ENCODE assay signal across 8 cellular contexts in the genomic region with DNA sequence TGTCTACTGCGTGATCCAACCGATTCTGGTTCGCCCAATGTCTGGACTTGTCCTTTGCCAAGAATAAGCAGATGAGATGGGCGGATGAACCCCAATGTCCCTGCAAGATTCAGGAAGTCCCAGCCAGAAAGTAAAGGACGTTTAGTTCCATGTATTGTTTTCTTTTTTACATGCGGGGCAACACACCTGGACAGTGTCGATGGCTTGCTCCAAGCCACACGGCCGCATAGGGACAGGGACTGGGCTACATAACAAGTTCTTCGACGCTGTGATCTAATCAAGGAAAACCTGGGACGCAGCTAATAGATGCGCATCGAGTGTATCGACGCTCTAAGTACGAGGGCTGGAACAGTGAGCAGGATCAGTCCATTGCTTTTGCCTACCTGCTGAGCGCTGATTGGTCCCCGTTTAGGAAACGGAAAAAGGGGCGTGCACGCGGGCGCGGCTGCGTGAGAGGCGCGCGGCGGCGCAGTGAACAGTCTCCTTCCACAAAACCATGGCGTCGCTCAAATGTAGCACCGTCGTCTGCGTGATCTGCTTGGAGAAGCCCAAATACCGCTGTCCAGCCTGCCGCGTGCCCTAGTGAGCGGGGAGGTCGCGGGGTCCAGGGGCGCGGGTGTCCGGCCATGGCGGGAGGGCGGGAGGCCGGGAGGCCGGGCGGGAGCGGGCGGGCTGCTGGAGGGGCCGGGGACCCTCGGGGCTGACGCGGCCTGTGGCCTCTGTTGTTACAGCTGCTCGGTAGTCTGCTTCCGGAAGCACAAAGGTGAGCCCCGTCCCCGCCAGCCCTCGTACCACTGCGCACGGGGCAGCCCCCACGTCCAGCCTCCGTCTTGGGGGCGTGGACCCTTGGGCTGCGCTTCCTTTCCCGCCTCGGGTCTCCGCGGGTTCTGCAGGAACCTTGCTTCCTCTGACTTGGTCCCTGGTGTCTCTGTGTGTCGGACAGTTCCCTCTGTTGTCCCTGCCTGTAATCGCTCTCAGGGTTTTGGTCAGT. TPM values are rescaled to one million over a fixed set of nuclear protein-coding genes. Genes with fewer than 3 reads are reported as not detected.
DNase-seq lines count a peak whose midpoint lies in the region; ATAC-seq and TF ChIP-seq lines count a peak whose summit lies in the region.

Gene ZNHIT3, plus strand, starts transcription at position 478 of the 991 bp plus-strand sequence. Its CDS starts 19 bp downstream, at position 497.

- TF ChIP-seq CTCF in SK-N-SH (IDR thresholded peaks at IDR 0.05), result no peak
- TF ChIP-seq CTCF in suprapubic skin (IDR thresholded peaks at IDR 0.05), result no peak

- TF ChIP-seq EP300 in SK-N-SH (IDR thresholded peaks at IDR 0.05; ENCODE audit: borderline replicate concordance in 1 of 2, low read depth in 1 of 2, low read length in 1 of 2), result no peak
- TF ChIP-seq EP300 in suprapubic skin (IDR thresholded peaks at IDR 0.05), result peak; percentile 8

- H3K9ac ChIP-seq in SK-N-SH, result peak within 1 kb of the TSS; percentile 75

- H3K9me3 ChIP-seq in SK-N-SH, result no peaks in the 10 kb centered on the region
- H3K9me3 ChIP-seq in suprapubic skin, result no peaks in the 10 kb centered on the region

- H3K4me1 ChIP-seq in SK-N-SH (ENCODE audit: control insufficient read depth in 1 of 2, insufficient read depth in 2 of 2, low read depth in 1 of 2, low read length in 1 of 2) (peaks cover 0 to 24% of the 10 kb centered on the region in 2 experiments; a peak in 2 of 4 replicates), suprapubic skin (peaks cover 39% of the 10 kb centered on the region)

- peak; percentile 89 for DNase-seq in NCI-H1092 (lab: John Stamatoyannopoulos, UW)
- DNase-seq in SK-N-SH, result peak; percentile 95
- DNase-seq in activated naive CD4-positive, alpha-beta T cell treated with anti-CD3 and anti-CD28 coated beads, Interleukin-2, amount 50 U/mL, for 16 hours, result peak; percentile 92
- peak; percentile 77 for DNase-seq in glomerular endothelial cell (ENCODE audit: extremely low read depth, low read depth, low spot score)
- peak; percentile 87 for DNase-seq in occipital lobe (lab: John Stamatoyannopoulos, UW)
- peak; percentile 94 to 95 for DNase-seq in suprapubic skin (ENCODE audit: low spot score in 2 of 2)

- H3K36me3 ChIP-seq in SK-N-SH (replicated peaks in 1 of 2; ENCODE audit: control insufficient read depth in 1 of 2, insufficient read depth in 2 of 2, low read length in 1 of 2) (peaks cover 0 to 20% of the 10 kb centered on the region in 2 experiments), suprapubic skin (no peaks in the 10 kb centered on the region)

- no peaks in the 10 kb centered on the region for H3K9me2 ChIP-seq in SK-N-SH

- peak within 1 kb of the TSS; percentile 96 for H3K4me3 ChIP-seq in GM08714 (ENCODE audit: low read length)
- peak within 1 kb of the TSS; percentile 75 to 99 for H3K4me3 ChIP-seq in SK-N-SH (ENCODE audit: low read depth in 2 of 2, low read length in 1 of 2)
- peak within 1 kb of the TSS; percentile 97 for H3K4me3 ChIP-seq in suprapubic skin

- H3F3A ChIP-seq in SK-N-SH (replicated peaks; ENCODE audit: insufficient read depth), result no peaks in the 10 kb centered on the region

- peak within 1 kb of the TSS; percentile 99 for H2AFZ ChIP-seq in SK-N-SH (ENCODE audit: low read depth)

- H3K27me3 ChIP-seq in SK-N-SH (ENCODE audit: insufficient read depth) (peaks cover 11% of the 10 kb centered on the region; the same call in 1 of the 2 replicates), suprapubic skin (peaks cover 5% of the 10 kb centered on the region)

- H4K20me1 ChIP-seq in SK-N-SH (ENCODE audit: insufficient read depth), result peaks cover 8% of the 10 kb centered on the region; the same call in 1 of the 2 replicates

- WGBS in SK-N-SH (ENCODE audit: low lambda C conversion rate), result 4% methylated on average over 38 of the region's 73 CpGs
- under 1% methylated on average over 45 of the region's 73 CpGs for WGBS in suprapubic skin

- peaks cover 54% of the 10 kb centered on the region for H3K79me2 ChIP-seq in SK-N-SH (ENCODE audit: insufficient read depth)

- CTCF ChIA-PET in SK-N-SH (lab: Yijun Ruan, JAX), result interaction anchor here (0.6 to 1.0 kb wide), 3 partner anchors 47 to 338 kb away, joined by 3 read pairs; no protein-coding TSS in a partner anchor

- no peak for TF ChIP-seq RAD21 in SK-N-SH (IDR thresholded peaks at IDR 0.05; ENCODE audit: low read length)

- TF ChIP-seq POLR2A in suprapubic skin (IDR thresholded peaks at IDR 0.05), result no peak

- peak within 1 kb of the TSS; percentile 94 for H3K4me2 ChIP-seq in SK-N-SH

- H3K27ac ChIP-seq in SK-N-SH (ENCODE audit: low read depth in 2 of 2, low read length in 1 of 2) (peak within 1 kb of the TSS; percentile 38 to 62; a peak in 3 of 4 replicates), suprapubic skin (peak within 1 kb of the TSS; percentile 84)

- POLR2A ChIA-PET in SK-N-SH (lab: Yijun Ruan, JAX), result interaction anchor here (1.0 to 1.4 kb wide), 3 partner anchors 8 to 28 kb away, joined by 3 to 8 read pairs (median 5); no protein-coding TSS in a partner anchor

- peak; percentile 86 for ATAC-seq in HG02610 (IDR thresholded peaks at IDR 0.05; ENCODE audit: unreplicated experiment)

TF ChIP-seq in SK-N-SH, 30 proteins besides CTCF, POLR2A, EP300 and RAD21 (continues in another document):
- TF ChIP-seq RFX5 (IDR thresholded peaks at IDR 0.05; ENCODE audit: low read length) (0 out of 2 replicates have a peak, but pooled peaks have one; percentile 30), YY1 (IDR thresholded peaks at IDR 0.05; ENCODE audit: low read depth) (peak; percentile 83), FOSL2 (IDR thresholded peaks at IDR 0.05; ENCODE audit: borderline replicate concordance, low read depth) (no peak), SMC3 (IDR thresholded peaks at IDR 0.05; ENCODE audit: low read depth, low read length) (no peak), RCOR1 (IDR thresholded peaks at IDR 0.05; ENCODE audit: low read length) (0 out of 2 replicates have a peak, but pooled peaks have one; percentile 55), TCF12 (IDR thresholded peaks at IDR 0.05) (no peak), MEF2A (IDR thresholded peaks at IDR 0.05; ENCODE audit: borderline replicate concordance, low read depth) (no peak), GATA2 (CRISPR knock-in tag; IDR thresholded peaks at IDR 0.05) (no peak), ELF1 (IDR thresholded peaks at IDR 0.05) (peak; percentile 89), TEAD4 (IDR thresholded peaks at IDR 0.05; ENCODE audit: borderline replicate concordance, insufficient read depth) (no peak), JUND (IDR thresholded peaks at IDR 0.05) (no peak), FOXJ3 (CRISPR knock-in tag; IDR thresholded peaks at IDR 0.05) (no peak), POLR2AphosphoS5 (IDR thresholded peaks at IDR 0.05; ENCODE audit: low read depth, low read length) (peak; percentile 86), MAX (IDR thresholded peaks at IDR 0.05; ENCODE audit: low read depth) (peak; percentile 84), NRF1 (IDR thresholded peaks at IDR 0.05; ENCODE audit: low read depth, low read length) (peak; percentile 83), EZH2phosphoT487 (IDR thresholded peaks at IDR 0.05; ENCODE audit: borderline replicate concordance, low read depth) (no peak), SIN3A (IDR thresholded peaks at IDR 0.05; ENCODE audit: borderline replicate concordance, low read depth, low read length) (no peak)
- TF ChIP-seq, protein P1, sequence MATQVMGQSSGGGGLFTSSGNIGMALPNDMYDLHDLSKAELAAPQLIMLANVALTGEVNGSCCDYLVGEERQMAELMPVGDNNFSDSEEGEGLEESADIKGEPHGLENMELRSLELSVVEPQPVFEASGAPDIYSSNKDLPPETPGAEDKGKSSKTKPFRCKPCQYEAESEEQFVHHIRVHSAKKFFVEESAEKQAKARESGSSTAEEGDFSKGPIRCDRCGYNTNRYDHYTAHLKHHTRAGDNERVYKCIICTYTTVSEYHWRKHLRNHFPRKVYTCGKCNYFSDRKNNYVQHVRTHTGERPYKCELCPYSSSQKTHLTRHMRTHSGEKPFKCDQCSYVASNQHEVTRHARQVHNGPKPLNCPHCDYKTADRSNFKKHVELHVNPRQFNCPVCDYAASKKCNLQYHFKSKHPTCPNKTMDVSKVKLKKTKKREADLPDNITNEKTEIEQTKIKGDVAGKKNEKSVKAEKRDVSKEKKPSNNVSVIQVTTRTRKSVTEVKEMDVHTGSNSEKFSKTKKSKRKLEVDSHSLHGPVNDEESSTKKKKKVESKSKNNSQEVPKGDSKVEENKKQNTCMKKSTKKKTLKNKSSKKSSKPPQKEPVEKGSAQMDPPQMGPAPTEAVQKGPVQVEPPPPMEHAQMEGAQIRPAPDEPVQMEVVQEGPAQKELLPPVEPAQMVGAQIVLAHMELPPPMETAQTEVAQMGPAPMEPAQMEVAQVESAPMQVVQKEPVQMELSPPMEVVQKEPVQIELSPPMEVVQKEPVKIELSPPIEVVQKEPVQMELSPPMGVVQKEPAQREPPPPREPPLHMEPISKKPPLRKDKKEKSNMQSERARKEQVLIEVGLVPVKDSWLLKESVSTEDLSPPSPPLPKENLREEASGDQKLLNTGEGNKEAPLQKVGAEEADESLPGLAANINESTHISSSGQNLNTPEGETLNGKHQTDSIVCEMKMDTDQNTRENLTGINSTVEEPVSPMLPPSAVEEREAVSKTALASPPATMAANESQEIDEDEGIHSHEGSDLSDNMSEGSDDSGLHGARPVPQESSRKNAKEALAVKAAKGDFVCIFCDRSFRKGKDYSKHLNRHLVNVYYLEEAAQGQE (IDR thresholded peaks at IDR 0.05; ENCODE audit: low read depth, low read length), result 0 out of 2 replicates have a peak, but pooled peaks have one; percentile 43
- TF ChIP-seq, protein P2, sequence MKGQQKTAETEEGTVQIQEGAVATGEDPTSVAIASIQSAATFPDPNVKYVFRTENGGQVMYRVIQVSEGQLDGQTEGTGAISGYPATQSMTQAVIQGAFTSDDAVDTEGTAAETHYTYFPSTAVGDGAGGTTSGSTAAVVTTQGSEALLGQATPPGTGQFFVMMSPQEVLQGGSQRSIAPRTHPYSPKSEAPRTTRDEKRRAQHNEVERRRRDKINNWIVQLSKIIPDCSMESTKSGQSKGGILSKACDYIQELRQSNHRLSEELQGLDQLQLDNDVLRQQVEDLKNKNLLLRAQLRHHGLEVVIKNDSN (IDR thresholded peaks at IDR 0.05; ENCODE audit: borderline replicate concordance, low read depth), result no peak; the same call in 1 of the 2 replicates

RNA-seq across cellular contexts. Expression of gene ZNHIT3, which starts in this region (rescaled TPM):
- polyA plus RNA-seq in SK-N-SH (2012; rRNA removed), result 59.9 and 68.5 TPM in 2 replicates
- polyA plus RNA-seq in SK-N-SH (2012; cell fraction: cytosol; rRNA removed), result 74.5 and 82.1 TPM in 2 replicates
- 27.8 and 34.0 TPM in 2 replicates for polyA plus RNA-seq in SK-N-SH (2012; cell fraction: nucleus; rRNA removed)
- 30.8 and 34.0 TPM in 2 replicates for total RNA-seq in glomerular endothelial cell
- total RNA-seq in occipital lobe, result 44.6 TPM
- 10 to 100 TPM; 19.7 to 34.5 (median 26.3) TPM for total RNA-seq in suprapubic skin

Comparison
In these comparisons a context has a peak if more than half of its experiments do, and no peak if none do; other contexts are left out.
1. Peak in every context shown above with its lines: DNase-seq, ATAC-seq, H3K4me3 ChIP-seq and H3K27ac ChIP-seq.